8 cellular contexts compared by ENCODE assay signal in genomic region chr12:57864811-57865751, GRCh38. TPM values are rescaled to one million over a fixed set of nuclear protein-coding genes. Genes with fewer than 3 reads are reported as not detected.
DNase-seq lines count a peak whose midpoint lies in the region; ATAC-seq and TF ChIP-seq lines count a peak whose summit lies in the region.

No MANE protein-coding gene starts in this region.

- WGBS in body of pancreas, 2 donors = 1% methylated on average over 26 to 66 of the region's 66 CpGs

- peak; percentile 41 to 74 (median 63) for TF ChIP-seq POLR2A in body of pancreas (IDR thresholded peaks at IDR 0.05)

- H3K27ac ChIP-seq in body of pancreas = peak overlapping the region; percentile 62 to 92 (median 84)

- H3K4me1 ChIP-seq in body of pancreas (peaks cover 8% of the 10 kb centered on the region), iPS-15b (ENCODE audit: control insufficient read depth, insufficient read depth, low read length) (peaks cover 6% of the 10 kb centered on the region), skeletal muscle satellite cell (ENCODE audit: control insufficient read depth, insufficient read depth, low read length) (peaks cover 32% of the 10 kb centered on the region)

- H3K9me3 ChIP-seq in body of pancreas (no peaks in the 10 kb centered on the region), iPS-15b (ENCODE audit: control insufficient read depth, insufficient read depth, low read length) (no peaks in the 10 kb centered on the region), skeletal muscle satellite cell (replicated peaks; ENCODE audit: low read length) (no peaks in the 10 kb centered on the region)

- H3K9ac ChIP-seq in iPS-15b (ENCODE audit: low read depth, low read length) (peak overlapping the region; percentile 37), skeletal muscle satellite cell (ENCODE audit: low read depth, low read length) (peak overlapping the region; percentile 86)

- intact Hi-C loops in body of pancreas (cut with DNase I) = no loop called here

- DNase-seq in AML-193 (lab: John Stamatoyannopoulos, UW) (peak; percentile 24 to 35), T-helper 9 cell (peak; percentile 26), body of pancreas (peak; percentile 66 to 75 (median 70)), NCI-H345 (lab: John Stamatoyannopoulos, UW) (no peak)

- peak; percentile 66 for ATAC-seq in GM19324 (IDR thresholded peaks at IDR 0.05; ENCODE audit: low FRiP score, unreplicated experiment)
- peak; percentile 64 for ATAC-seq in HG03469 (IDR thresholded peaks at IDR 0.05; ENCODE audit: unreplicated experiment)
- peak; percentile 93 for ATAC-seq in body of pancreas

- H3K4me2 ChIP-seq in skeletal muscle satellite cell (ENCODE audit: low read length) = peak overlapping the region; percentile 89

- peak in 1 of 7 experiments; percentile 7 for TF ChIP-seq CTCF in body of pancreas (IDR thresholded peaks at IDR 0.05)

- H3K36me3 ChIP-seq in body of pancreas (replicated peaks in 1 of 2; ENCODE audit: insufficient read depth in 1 of 2, low read depth in 2 of 2) (no peaks in the 10 kb centered on the region), iPS-15b (ENCODE audit: control insufficient read depth, insufficient read depth, low read length) (no peaks in the 10 kb centered on the region), skeletal muscle satellite cell (ENCODE audit: insufficient read depth, low read length) (no peaks in the 10 kb centered on the region)

- peak overlapping the region; percentile 6 to 26 for H3K4me3 ChIP-seq in body of pancreas
- peak overlapping the region; percentile 45 for H3K4me3 ChIP-seq in iPS-15b (ENCODE audit: low read depth, low read length)
- H3K4me3 ChIP-seq in skeletal muscle satellite cell (ENCODE audit: low read length) = peak overlapping the region; percentile 71

- H3K27me3 ChIP-seq in body of pancreas (no peaks in the 10 kb centered on the region), iPS-15b (ENCODE audit: control insufficient read depth, insufficient read depth, low read length) (peaks cover 33% of the 10 kb centered on the region), skeletal muscle satellite cell (ENCODE audit: control insufficient read depth, insufficient read depth, low read length) (no peaks in the 10 kb centered on the region)

RNA-seq across cellular contexts. Expression of gene CTDSP2, which starts 18.6 kb away (rescaled TPM):
- 100 to 1,000 TPM in 1 of 2 donors, 10 to 100 TPM in 1; 82.1 to 125 TPM for total RNA-seq in body of pancreas
- 38.8 and 41.3 TPM in 2 replicates for total RNA-seq in skeletal muscle satellite cell (2012; rRNA removed)

RNA-seq across cellular contexts. Expression of gene AVIL, which starts 46.5 kb away (rescaled TPM):
- total RNA-seq in body of pancreas = 10 to 100 TPM in 1 of 2 donors, 1 to 10 TPM in 1; 2.0 to 14.8 TPM
- 0.87 and 1.0 TPM in 2 replicates for total RNA-seq in skeletal muscle satellite cell (2012; rRNA removed)

Comparison
In these comparisons a context has a peak if more than half of its experiments do, and no peak if none do; other contexts are left out.
1. H3K4me3 ChIP-seq: peak in every context shown above with its lines; median percentile 71 in skeletal muscle satellite cell; 45 in iPS-15b; 16 in body of pancreas.